ENCODE assay signal across 19 cellular contexts in the genomic region with DNA sequence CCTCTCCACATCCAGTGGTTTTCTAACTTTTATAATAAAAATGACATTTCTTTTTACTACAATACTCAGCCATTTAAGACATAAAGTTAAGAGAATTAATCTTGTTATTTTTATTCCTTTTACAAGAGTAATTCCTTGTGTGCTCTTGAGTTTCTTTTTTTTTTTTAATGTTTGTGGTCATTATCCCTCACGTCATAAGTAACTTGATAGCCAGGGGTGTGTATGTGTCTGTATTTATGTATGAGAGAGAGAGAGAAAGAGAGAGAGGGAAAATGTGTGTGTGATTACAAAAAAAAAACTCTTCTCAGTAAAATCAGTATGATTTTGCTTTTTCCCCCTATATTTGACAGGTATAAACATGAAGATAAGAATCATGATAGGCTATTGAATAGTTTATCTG.
DNase-seq lines count a peak whose midpoint lies in the region; ATAC-seq and TF ChIP-seq lines count a peak whose summit lies in the region.
"Had no signal": no experiment of that assay in that cellular context is flagged by ENCODE, and none has a peak within 500 bp of the region (broad histone marks: within the 10 kb centered on the region; RNA-seq: fewer than 3 reads in every experiment).

No MANE protein-coding gene starts in this region.

- peak; percentile 41 for DNase-seq in NCI-H510A treated with DMSO at 0.1 percent for 48 hours (lab: John Stamatoyannopoulos, UW)
- no peak for DNase-seq in NCI-H510A (lab: John Stamatoyannopoulos, UW)
- DNase-seq in NCI-H146 (lab: John Stamatoyannopoulos, UW): peak; percentile 38
- peak; percentile 2 for DNase-seq in SK-N-MC (ENCODE audit: low read depth, low spot score)
- no peak for DNase-seq in NCI-H1092 (lab: John Stamatoyannopoulos, UW)
- no peak for DNase-seq in GM13976 (ENCODE audit: low spot score)
- DNase-seq: GF-D8, GOT3, Kasumi-1, NCI-H187 treated with DMSO at 0.1 percent for 48 hours, NCI-H345, NCI-H526 treated with DMSO at 0.1 percent for 48 hours, OCI-M1, SHP77, SK-N-SH, T-cell had no signal

- no peak overlapping the region for H3K4me3 ChIP-seq in SK-N-MC

- no peak overlapping the region for H3K27ac ChIP-seq in SK-N-MC
- H3K27ac ChIP-seq: 22Rv1 had no signal

- in situ Hi-C loops in GM13976 (cut with MboI; ENCODE audit: low sequenced_read_pairs, unreplicated experiment): no loop called here

- TF ChIP-seq CTCF in GM13976 (IDR thresholded peaks at IDR 0.05; ENCODE audit: borderline replicate concordance, control extremely low read depth, extremely low read depth, insufficient read depth, missing control alignments): no peak

- H3K9me3 ChIP-seq in SK-N-MC (ENCODE audit: low read depth, low read length): no peaks in the 10 kb centered on the region
- H3K9me3 ChIP-seq: SK-N-SH had no signal

- H3K36me3 ChIP-seq in SK-N-MC (ENCODE audit: insufficient read depth, low read length): no peaks in the 10 kb centered on the region

- H3K9ac ChIP-seq in SK-N-MC (ENCODE audit: insufficient read length): no peak overlapping the region
- H3K9ac ChIP-seq: SK-N-SH had no signal

- ATAC-seq in GM21786 (IDR thresholded peaks at IDR 0.05; ENCODE audit: unreplicated experiment) (no peak), HG03439 (IDR thresholded peaks at IDR 0.05; ENCODE audit: unreplicated experiment) (no peak)
- ATAC-seq: T-cell had no signal

Comparison
In these comparisons a context has a peak if more than half of its experiments do, and no peak if none do; other contexts are left out.
1. DNase-seq: peak in NCI-H510A treated with DMSO at 0.1 percent for 48 hours (single experiment), NCI-H146 (single experiment) and SK-N-MC (single experiment); none in NCI-H510A (single experiment), NCI-H1092 (single experiment) and GM13976 (single experiment).